Comparison of ENCODE assay signal across 12 cellular contexts in genomic region chr6:17473554-17473953, GRCh38.
DNase-seq lines count a peak whose midpoint lies in the region; ATAC-seq and TF ChIP-seq lines count a peak whose summit lies in the region.
"Had no signal": no experiment of that assay in that cellular context is flagged by ENCODE, and none has a peak within 500 bp of the region (broad histone marks: within the 10 kb centered on the region; RNA-seq: fewer than 3 reads in every experiment).

No MANE protein-coding gene starts in this region.

- H3K27ac Mint-ChIP-seq in nephron progenitor cell, result peak overlapping the region; percentile 36
- H3K27ac Mint-ChIP-seq: activated CD8-positive, alpha-beta T cell treated with anti-CD3 and anti-CD28 coated beads for 36 hours; GM23338 had no signal

- no peaks in the 10 kb centered on the region for H3K9me3 ChIP-seq in colonic mucosa
- H3K9me3 ChIP-seq: upper lobe of left lung had no signal

- no peaks in the 10 kb centered on the region for H3K9me3 Mint-ChIP-seq in nephron progenitor cell
- H3K9me3 Mint-ChIP-seq: activated CD8-positive, alpha-beta T cell treated with anti-CD3 and anti-CD28 coated beads for 36 hours; GM23338 had no signal

- no peak for TF ChIP-seq CTCF in colonic mucosa (IDR thresholded peaks at IDR 0.05)
- no peak for TF ChIP-seq CTCF in nephron progenitor cell (IDR thresholded peaks at IDR 0.05)

- peaks cover 5% of the 10 kb centered on the region for H3K4me1 ChIP-seq in colonic mucosa

- intact Hi-C loops in colonic mucosa (cut with DNase I), result no loop called here

- H3K27ac ChIP-seq in colonic mucosa, result peak overlapping the region; percentile 32

- H3K4me3 Mint-ChIP-seq in nephron progenitor cell, result peak overlapping the region; percentile 21
- H3K4me3 Mint-ChIP-seq: activated CD8-positive, alpha-beta T cell treated with anti-CD3 and anti-CD28 coated beads for 36 hours; GM23338 had no signal

- no peak for ATAC-seq in GM19395 (IDR thresholded peaks at IDR 0.05; ENCODE audit: unreplicated experiment)
- ATAC-seq in stimulated activated naive CD8-positive, alpha-beta T cell treated with anti-CD3 and anti-CD28 coated beads, Interleukin-15, Interleukin-2, amounts not matched to agents 100 U/mL and 50 U/mL, for 24 hours, result no peak
- ATAC-seq in GM19035 (IDR thresholded peaks at IDR 0.05; ENCODE audit: unreplicated experiment), result no peak
- ATAC-seq in HG02642 (IDR thresholded peaks at IDR 0.05; ENCODE audit: poor library complexity, unreplicated experiment), result no peak
- ATAC-seq: activated CD8-positive, alpha-beta T cell treated with anti-CD3 and anti-CD28 coated beads for 36 hours; GM23338 had no signal

- no peaks in the 10 kb centered on the region for H3K27me3 Mint-ChIP-seq in nephron progenitor cell (ENCODE audit: low read depth, poor library complexity)

- no peak overlapping the region for H3K9ac ChIP-seq in colonic mucosa (ENCODE audit: low read depth in 2 of 2, low read length in 2 of 2)

- H3K4me1 Mint-ChIP-seq in nephron progenitor cell, result peaks cover 57% of the 10 kb centered on the region
- H3K4me1 Mint-ChIP-seq: GM23338 had no signal

- no peak overlapping the region for H3K4me3 ChIP-seq in colonic mucosa
- H3K4me3 ChIP-seq: GM23338, upper lobe of left lung had no signal

- no peaks in the 10 kb centered on the region for H3K27me3 ChIP-seq in colonic mucosa
- H3K27me3 ChIP-seq: upper lobe of left lung had no signal

- DNase-seq in COLO668 (lab: John Stamatoyannopoulos, UW; ENCODE audit: unreplicated experiment) (peak; percentile 38), NCI-H187 (lab: John Stamatoyannopoulos, UW) (peak; percentile 21 to 64), colonic mucosa (no peak), nephron progenitor cell (peak; percentile 11)
- no peak for DNase-seq in stimulated activated naive CD8-positive, alpha-beta T cell treated with anti-CD3 and anti-CD28 coated beads, Interleukin-15, Interleukin-2, amounts not matched to agents 100 U/mL and 50 U/mL, for 24 hours
- DNase-seq: activated CD8-positive, alpha-beta T cell treated with anti-CD3 and anti-CD28 coated beads for 36 hours; NCI-H774; upper lobe of left lung had no signal

- H3K36me3 Mint-ChIP-seq in nephron progenitor cell (ENCODE audit: low read depth), result peaks cover 6% of the 10 kb centered on the region

- no peaks in the 10 kb centered on the region for H3K36me3 ChIP-seq in colonic mucosa
- H3K36me3 ChIP-seq: upper lobe of left lung had no signal

Comparison
In these comparisons a context has a peak if more than half of its experiments do, and no peak if none do; other contexts are left out.
1. DNase-seq: peak in COLO668 (single experiment), NCI-H187 (2 of 2) and nephron progenitor cell (single experiment); none in colonic mucosa (single experiment) and stimulated activated naive CD8-positive, alpha-beta T cell treated with anti-CD3 and anti-CD28 coated beads, Interleukin-15, Interleukin-2, amounts not matched to agents 100 U/mL and 50 U/mL, for 24 hours (single experiment).